Comparison of ENCODE assay signal across 1 cellular context in genomic region chr11:117044287-117045035, GRCh38.
TF ChIP-seq lines count a peak whose summit lies in the region.

No MANE protein-coding gene starts in this region.

TF ChIP-seq in liver, 16 proteins besides CTCF, POLR2A, EP300 and RAD21 (continued from another document):
- no peak for TF ChIP-seq NR2F2 (IDR thresholded peaks at IDR 0.05)
- TF ChIP-seq HNF4A (conservative IDR thresholded peaks at IDR 0.05), result no peak
